Comparison of ENCODE assay signal across 19 cellular contexts in the genomic region with DNA sequence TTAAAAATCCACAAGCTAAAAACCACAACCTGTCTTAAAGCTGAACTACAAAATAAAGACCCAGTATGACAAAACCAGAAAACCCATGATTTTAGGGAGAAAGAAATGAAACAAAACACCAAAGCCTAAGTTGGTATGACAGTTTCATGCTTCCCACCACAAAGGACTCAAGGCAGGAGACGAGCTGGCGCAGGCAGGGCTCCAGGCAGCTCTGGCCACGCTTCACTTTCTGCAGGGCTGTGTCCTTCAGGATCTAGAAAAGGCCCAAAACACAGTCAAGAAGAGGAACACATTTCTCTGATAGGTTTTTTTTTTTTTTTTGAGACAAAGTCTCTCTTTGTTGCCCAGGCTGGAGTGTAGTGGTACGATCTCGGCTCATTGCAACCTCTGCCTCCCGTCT.
"Had no signal": no experiment of that assay in that cellular context is flagged by ENCODE, and none has a peak within 500 bp of the region (broad histone marks: within the 10 kb centered on the region; RNA-seq: fewer than 3 reads in every experiment).

No MANE protein-coding gene starts in this region.

- H3K4me1 ChIP-seq: heart right ventricle, sigmoid colon had no signal

- H3K27me3 ChIP-seq: dorsolateral prefrontal cortex, heart right ventricle, sigmoid colon had no signal

- H3K27ac ChIP-seq: dorsolateral prefrontal cortex, heart right ventricle, sigmoid colon, thoracic aorta, WERI-Rb-1 had no signal

- ATAC-seq: activated CD4-positive, alpha-beta T cell treated with anti-CD3 and anti-CD28 coated beads for 36 hours; activated CD8-positive, alpha-beta memory T cell treated with anti-CD3 and anti-CD28 coated beads, Interleukin-2, amount 10 ng/mL, durations not matched to agents 7 days and 5 days; left ventricle myocardium superior; mucosa of descending colon; stimulated activated memory B cell treated with anti-CD40 and anti-IgM and Interleukin-4, amounts not matched to agents 10 μg/mL and 1 μg/mL and 100 μg/mL, for 72 hours had no signal

- H3K4me3 ChIP-seq: dorsolateral prefrontal cortex, heart right ventricle, mucosa of descending colon, sigmoid colon, thoracic aorta had no signal

- DNase-seq: activated CD4-positive, alpha-beta memory T cell treated with anti-CD3 and anti-CD28 coated beads, Interleukin-2, amount 10 ng/mL, durations not matched to agents 7 days and 5 days; activated CD4-positive, alpha-beta T cell treated with anti-CD3 and anti-CD28 coated beads for 36 hours; activated CD8-positive, alpha-beta memory T cell treated with anti-CD3 and anti-CD28 coated beads, Interleukin-2, amount 10 ng/mL, durations not matched to agents 7 days and 5 days; activated naive CD4-positive, alpha-beta T cell treated with Interleukin-2 at 50 U/mL for 16 hours; activated T-cell treated with anti-CD3 and anti-CD28 coated beads, Interleukin-2, amount 50 U/mL, for 1 hour; anterior cingulate cortex; central memory CD4-positive, alpha-beta T cell; dorsolateral prefrontal cortex; erythroblast; kidney glomerular epithelial cell; left ventricle myocardium superior; mucosa of descending colon; naive B cell; sigmoid colon; stimulated activated CD4-positive, alpha-beta T cell treated with anti-CD3 and anti-CD28 coated beads, Interleukin-4, amount 100 ng/mL, for 24 hours; WERI-Rb-1 had no signal
